1 cellular context compared by ENCODE assay signal in genomic region chr6:36027501-36028087, GRCh38.
TF ChIP-seq lines count a peak whose summit lies in the region.

MAPK14 (plus strand) TSS chr6:36027808; CDS start chr6:36028158, 350 bp downstream.

TF ChIP-seq in GM12878, 131 proteins besides CTCF, POLR2A, EP300 and RAD21 (continued from another document and continues in another):
- TF ChIP-seq ZBTB4 (CRISPR knock-in tag; IDR thresholded peaks at IDR 0.05) = no peak
- TF ChIP-seq SMARCA5 (IDR thresholded peaks at IDR 0.05) = peak; percentile 78
- TF ChIP-seq SRF (IDR thresholded peaks at IDR 0.05; ENCODE audit: low read depth in 2 of 2, low read length in 2 of 2) = peak in 1 of 2 experiments; percentile 91; a peak in 2 of 4 replicates
- TF ChIP-seq LARP7 (IDR thresholded peaks at IDR 0.05) = peak; percentile 91
- no peak for TF ChIP-seq TBL1XR1 (IDR thresholded peaks at IDR 0.05; ENCODE audit: low read depth, low read length)
- peak; percentile 76; the same call in 1 of the 2 replicates for TF ChIP-seq HDGF (IDR thresholded peaks at IDR 0.05)
- TF ChIP-seq EGR1 (IDR thresholded peaks at IDR 0.05; ENCODE audit: borderline replicate concordance in 1 of 2, low read depth in 2 of 2, low read length in 2 of 2) = peak in 1 of 2 experiments; percentile 30; a peak in 1 of 3 replicates
- no peak for TF ChIP-seq JUND (IDR thresholded peaks at IDR 0.05; ENCODE audit: low read depth, low read length)
- no peak for TF ChIP-seq RBBP5 (conservative IDR thresholded peaks at IDR 0.05)
- no peak for TF ChIP-seq TARDBP (IDR thresholded peaks at IDR 0.05; ENCODE audit: borderline replicate concordance)
- TF ChIP-seq EZH2 (IDR thresholded peaks at IDR 0.05; ENCODE audit: borderline replicate concordance, control insufficient read depth, low read depth, low read length) = no peak
- no peak for TF ChIP-seq PRDM15 (CRISPR knock-in tag; IDR thresholded peaks at IDR 0.05)
- TF ChIP-seq MTA3 (IDR thresholded peaks at IDR 0.05; ENCODE audit: borderline replicate concordance, low read length) = no peak
- TF ChIP-seq SIX5 (IDR thresholded peaks at IDR 0.05; ENCODE audit: low read depth, low read length, severe bottlenecking) = peak; percentile 36
- TF ChIP-seq JUNB (IDR thresholded peaks at IDR 0.05) = peak; percentile 59; the same call in 1 of the 2 replicates
- no peak for TF ChIP-seq NFYA (IDR thresholded peaks at IDR 0.05; ENCODE audit: borderline replicate concordance, low read depth, low read length)
- no peak for TF ChIP-seq YBX1 (IDR thresholded peaks at IDR 0.05)
- peak; percentile 84; the same call in 1 of the 2 replicates for TF ChIP-seq PML (IDR thresholded peaks at IDR 0.05; ENCODE audit: low read length)
- TF ChIP-seq IKZF2 (IDR thresholded peaks at IDR 0.05) = peak; percentile 71 to 73; a peak in 3 of 4 replicates
- TF ChIP-seq ATF3 (IDR thresholded peaks at IDR 0.05; ENCODE audit: borderline replicate concordance, extremely low read depth, low read depth, low read length) = no peak
- TF ChIP-seq, protein P1, sequence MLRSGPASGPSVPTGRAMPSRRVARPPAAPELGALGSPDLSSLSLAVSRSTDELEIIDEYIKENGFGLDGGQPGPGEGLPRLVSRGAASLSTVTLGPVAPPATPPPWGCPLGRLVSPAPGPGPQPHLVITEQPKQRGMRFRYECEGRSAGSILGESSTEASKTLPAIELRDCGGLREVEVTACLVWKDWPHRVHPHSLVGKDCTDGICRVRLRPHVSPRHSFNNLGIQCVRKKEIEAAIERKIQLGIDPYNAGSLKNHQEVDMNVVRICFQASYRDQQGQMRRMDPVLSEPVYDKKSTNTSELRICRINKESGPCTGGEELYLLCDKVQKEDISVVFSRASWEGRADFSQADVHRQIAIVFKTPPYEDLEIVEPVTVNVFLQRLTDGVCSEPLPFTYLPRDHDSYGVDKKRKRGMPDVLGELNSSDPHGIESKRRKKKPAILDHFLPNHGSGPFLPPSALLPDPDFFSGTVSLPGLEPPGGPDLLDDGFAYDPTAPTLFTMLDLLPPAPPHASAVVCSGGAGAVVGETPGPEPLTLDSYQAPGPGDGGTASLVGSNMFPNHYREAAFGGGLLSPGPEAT (IDR thresholded peaks at IDR 0.05; ENCODE audit: low read depth) = peak; percentile 70; the same call in 1 of the 2 replicates
- TF ChIP-seq TCF7 (IDR thresholded peaks at IDR 0.05; ENCODE audit: borderline replicate concordance) = no peak
- peak; percentile 59; the same call in 2 of the 3 replicates for TF ChIP-seq POU2F2 (IDR thresholded peaks at IDR 0.05; ENCODE audit: borderline replicate concordance, low read depth, low read length)
- TF ChIP-seq HDAC6 (IDR thresholded peaks at IDR 0.05; ENCODE audit: unreplicated experiment) = no peak
- no peak for TF ChIP-seq NRF1 (conservative IDR thresholded peaks at IDR 0.05; ENCODE audit: low read depth, low read length)
- no peak for TF ChIP-seq CEBPB (IDR thresholded peaks at IDR 0.05; ENCODE audit: borderline replicate concordance in 1 of 2, low read depth in 2 of 2, low read length in 2 of 2)
- peak; percentile 93 for TF ChIP-seq POLR2AphosphoS5 (IDR thresholded peaks at IDR 0.05; ENCODE audit: low read length)
- TF ChIP-seq, protein P2, sequence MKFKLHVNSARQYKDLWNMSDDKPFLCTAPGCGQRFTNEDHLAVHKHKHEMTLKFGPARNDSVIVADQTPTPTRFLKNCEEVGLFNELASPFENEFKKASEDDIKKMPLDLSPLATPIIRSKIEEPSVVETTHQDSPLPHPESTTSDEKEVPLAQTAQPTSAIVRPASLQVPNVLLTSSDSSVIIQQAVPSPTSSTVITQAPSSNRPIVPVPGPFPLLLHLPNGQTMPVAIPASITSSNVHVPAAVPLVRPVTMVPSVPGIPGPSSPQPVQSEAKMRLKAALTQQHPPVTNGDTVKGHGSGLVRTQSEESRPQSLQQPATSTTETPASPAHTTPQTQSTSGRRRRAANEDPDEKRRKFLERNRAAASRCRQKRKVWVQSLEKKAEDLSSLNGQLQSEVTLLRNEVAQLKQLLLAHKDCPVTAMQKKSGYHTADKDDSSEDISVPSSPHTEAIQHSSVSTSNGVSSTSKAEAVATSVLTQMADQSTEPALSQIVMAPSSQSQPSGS (IDR thresholded peaks at IDR 0.05; ENCODE audit: low read length) = peak; percentile 66; the same call in 1 of the 2 replicates
- TF ChIP-seq ATF7 (IDR thresholded peaks at IDR 0.05; ENCODE audit: low read depth) = peak; percentile 42; the same call in 1 of the 2 replicates
- no peak for TF ChIP-seq BCLAF1 (IDR thresholded peaks at IDR 0.05)
- TF ChIP-seq SMAD5 (IDR thresholded peaks at IDR 0.05; ENCODE audit: low read depth) = peak; percentile 59; the same call in 1 of the 2 replicates
- peak; percentile 68 for TF ChIP-seq EED (IDR thresholded peaks at IDR 0.05; ENCODE audit: low read depth)
- TF ChIP-seq E4F1 (IDR thresholded peaks at IDR 0.05; ENCODE audit: borderline replicate concordance, partially characterized antibody) = no peak
- no peak for TF ChIP-seq USF2 (IDR thresholded peaks at IDR 0.05; ENCODE audit: borderline replicate concordance, low read depth, low read length)
- TF ChIP-seq ZNF24 (IDR thresholded peaks at IDR 0.05) = 0 out of 2 replicates have a peak, but pooled peaks have one; percentile 38
- peak; percentile 65; the same call in 1 of the 2 replicates for TF ChIP-seq FOXM1 (IDR thresholded peaks at IDR 0.05; ENCODE audit: low read depth, low read length)
- no peak for TF ChIP-seq BMI1 (IDR thresholded peaks at IDR 0.05; ENCODE audit: borderline replicate concordance)
- peak; percentile 98 for TF ChIP-seq BRCA1 (IDR thresholded peaks at IDR 0.05; ENCODE audit: low read depth, low read length)
- peak; percentile 100 for TF ChIP-seq RCOR1 (conservative IDR thresholded peaks at IDR 0.05; ENCODE audit: low read depth, low read length)
- TF ChIP-seq, protein P3, sequence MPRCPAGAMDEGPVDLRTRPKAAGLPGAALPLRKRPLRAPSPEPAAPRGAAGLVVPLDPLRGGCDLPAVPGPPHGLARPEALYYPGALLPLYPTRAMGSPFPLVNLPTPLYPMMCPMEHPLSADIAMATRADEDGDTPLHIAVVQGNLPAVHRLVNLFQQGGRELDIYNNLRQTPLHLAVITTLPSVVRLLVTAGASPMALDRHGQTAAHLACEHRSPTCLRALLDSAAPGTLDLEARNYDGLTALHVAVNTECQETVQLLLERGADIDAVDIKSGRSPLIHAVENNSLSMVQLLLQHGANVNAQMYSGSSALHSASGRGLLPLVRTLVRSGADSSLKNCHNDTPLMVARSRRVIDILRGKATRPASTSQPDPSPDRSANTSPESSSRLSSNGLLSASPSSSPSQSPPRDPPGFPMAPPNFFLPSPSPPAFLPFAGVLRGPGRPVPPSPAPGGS (IDR thresholded peaks at IDR 0.05; ENCODE audit: borderline replicate concordance, insufficient read depth, low read depth, low read length, poor library complexity, severe bottlenecking) = peak; percentile 21
